8 cellular contexts compared by ENCODE assay signal in genomic region chr15:93030430-93031102, GRCh38. TPM values are rescaled to one million over a fixed set of nuclear protein-coding genes. Genes with fewer than 3 reads are reported as not detected.
A peak's percentile ranks its signal among the peaks of the same experiment; 100 is the strongest.
DNase-seq lines count a peak whose midpoint lies in the region; ATAC-seq and TF ChIP-seq lines count a peak whose summit lies in the region.

No MANE protein-coding gene starts in this region.

- 16% methylated on average over 20 of the region's 20 CpGs for WGBS in liver

- H3K4me3 ChIP-seq in AG04449 (ENCODE audit: low read depth, low read length) (no peak overlapping the region), coronary artery (no peak overlapping the region), liver (ENCODE audit: low read depth in 1 of 3, low read length in 3 of 3) (no peak overlapping the region)

- DNase-seq in AG04449 (ENCODE audit: low read depth, low spot score) (no peak), NCI-H187 treated with DMSO at 0.1 percent for 48 hours (lab: John Stamatoyannopoulos, UW) (peak; percentile 40), coronary artery (ENCODE audit: low spot score) (no peak)
- peak; percentile 51 to 66 for DNase-seq in activated CD4-positive, alpha-beta T cell treated with anti-CD3 and anti-CD28 coated beads for 4 hours
- DNase-seq in stimulated activated CD4-positive, alpha-beta T cell treated with anti-CD3 and anti-CD28 coated beads, TNF-alpha, amount 100 ng/mL, for 1 hour (ENCODE audit: low read depth in 3 of 3, low spot score in 1 of 3) = peak in 2 of 3 donors; percentile 30 to 43

- H3K4me1 ChIP-seq in liver (ENCODE audit: control insufficient read depth in 4 of 4, insufficient read depth in 4 of 4, low read length in 3 of 4) = peaks cover 11 to 50% (median 40%) of the 10 kb centered on the region in 4 donors

- peaks cover 0 to 6% (median 2%) of the 10 kb centered on the region in 4 donors for H3K36me3 ChIP-seq in liver (ENCODE audit: control insufficient read depth in 4 of 4, insufficient read depth in 3 of 4, low read depth in 1 of 4, low read length in 3 of 4)

- no peaks in the 10 kb centered on the region for H3K9me3 ChIP-seq in liver (ENCODE audit: control insufficient read depth in 4 of 4, low read length in 3 of 4)

- H3K27me3 ChIP-seq in liver (ENCODE audit: control insufficient read depth in 4 of 4, insufficient read depth in 4 of 4, low read length in 3 of 4) = no peaks in the 10 kb centered on the region

- TF ChIP-seq CTCF in AG04449 (IDR thresholded peaks at IDR 0.05; ENCODE audit: insufficient read depth, low read length, missing control alignments) (peak; percentile 79), coronary artery (IDR thresholded peaks at IDR 0.05) (peak; percentile 80), liver (IDR thresholded peaks at IDR 0.05; ENCODE audit: low read depth, low read length, missing input control) (peak; percentile 80)

- no peak overlapping the region for H3K9ac ChIP-seq in liver (ENCODE audit: low read depth in 1 of 2, low read length in 2 of 2)

- peak; percentile 86 to 89 for TF ChIP-seq RAD21 in liver (IDR thresholded peaks at IDR 0.05)

- CTCF ChIA-PET in AG04449 (lab: Yijun Ruan, JAX) = interaction anchor here (0.6 to 14.8 kb wide), 34 partner anchors 9 to 1293 kb away, joined by 3 to 184 read pairs (median 4); no protein-coding TSS in a partner anchor

- POLR2A ChIA-PET in AG04449 (lab: Yijun Ruan, JAX) = interaction anchor here (1.6 kb wide), 1 partner anchor 1089 kb away, joined by 4 read pairs; no protein-coding TSS in a partner anchor

- peak overlapping the region; percentile 86 to 95 for H3K27ac ChIP-seq in coronary artery
- H3K27ac ChIP-seq in liver (ENCODE audit: low read depth in 1 of 2, low read length in 2 of 2) = no peak overlapping the region

- ATAC-seq in GM18499 (IDR thresholded peaks at IDR 0.05; ENCODE audit: insufficient read depth, unreplicated experiment) (peak; percentile 78), HG02885 (IDR thresholded peaks at IDR 0.05; ENCODE audit: poor library complexity, unreplicated experiment) (peak; percentile 83)

TF ChIP-seq in liver, 16 proteins besides CTCF, POLR2A, EP300 and RAD21:
- no peak for TF ChIP-seq FOXA2 (IDR thresholded peaks at IDR 0.05)
- no peak for TF ChIP-seq HNF4A (conservative IDR thresholded peaks at IDR 0.05)
- no peak for TF ChIP-seq GABPA (IDR thresholded peaks at IDR 0.05 in 1 of 2, conservative IDR thresholded peaks at IDR 0.05 in 1 of 2)
- no peak for TF ChIP-seq REST (IDR thresholded peaks at IDR 0.05)
- TF ChIP-seq NR2F2 (IDR thresholded peaks at IDR 0.05) = no peak
- TF ChIP-seq HNF4G (IDR thresholded peaks at IDR 0.05) = no peak

RNA-seq across cellular contexts. Expression of gene RGMA, which starts 58.4 kb away (rescaled TPM):
- under 1 TPM in 1 of 2 donors, not detected in 1; 0.33 TPM for total RNA-seq in liver
- under 1 TPM; 0.15 to 0.18 TPM for polyA plus RNA-seq in liver

Comparison
In these comparisons a context has a peak if more than half of its experiments do, and no peak if none do; other contexts are left out.
1. DNase-seq: peak in NCI-H187 treated with DMSO at 0.1 percent for 48 hours (single experiment), activated CD4-positive, alpha-beta T cell treated with anti-CD3 and anti-CD28 coated beads for 4 hours (2 of 2) and stimulated activated CD4-positive, alpha-beta T cell treated with anti-CD3 and anti-CD28 coated beads, TNF-alpha, amount 100 ng/mL, for 1 hour (2 of 3); none in AG04449 (single experiment) and coronary artery (single experiment).
2. H3K27ac ChIP-seq: peak in coronary artery (2 of 2); none in liver (0 of 2).
3. Peak in every context shown above with its lines, with median percentiles within 50 percentile points of each other: CTCF ChIP-seq.